26 cellular contexts compared by ENCODE assay signal in genomic region chr2:119315241-119315925, GRCh38. TPM values are rescaled to one million over a fixed set of nuclear protein-coding genes. Genes with fewer than 3 reads are reported as not detected.
A peak's percentile ranks its signal among the peaks of the same experiment; 100 is the strongest.
DNase-seq lines count a peak whose midpoint lies in the region; ATAC-seq, FAIRE-seq and TF ChIP-seq lines count a peak whose summit lies in the region.
"Had no signal": no experiment of that assay in that cellular context is flagged by ENCODE, and none has a peak within 500 bp of the region (broad histone marks: within the 10 kb centered on the region; RNA-seq: fewer than 3 reads in every experiment).

No MANE protein-coding gene starts in this region.

- no peak for ATAC-seq in HepG2
- no peak for ATAC-seq in naive thymus-derived CD4-positive, alpha-beta T cell
- no peak for ATAC-seq in natural killer cell
- ATAC-seq: activated CD8-positive, alpha-beta memory T cell treated with anti-CD3 and anti-CD28 coated beads, Interleukin-2, amount 10 ng/mL, durations not matched to agents 7 days and 5 days; activated naive CD8-positive, alpha-beta T cell treated with anti-CD3 and anti-CD28 coated beads, Interleukin-2, amount 50 U/mL, for 24 hours had no signal

- no peak overlapping the region for H2AFZ ChIP-seq in HepG2 (ENCODE audit: low read length)

- no peak for FAIRE-seq in bronchial epithelial cell (lab: Jason Lieb, UNC)
- FAIRE-seq in HepG2 (lab: Jason Lieb, UNC), result no peak

- TF ChIP-seq POLR2A in HepG2 (IDR thresholded peaks at IDR 0.05; ENCODE audit: insufficient read depth in 1 of 2, low read depth in 2 of 2, low read length in 2 of 2), result no peak

- no TSS peak for BruUV-seq in HepG2 (replicated peaks; lab: Mats Ljungman, UMichigan)

- no peaks in the 10 kb centered on the region for H3K79me2 ChIP-seq in HepG2 (ENCODE audit: insufficient read depth, low read length)

- TF ChIP-seq EP300 in HepG2 (IDR thresholded peaks at IDR 0.05; ENCODE audit: low read depth in 2 of 2, low read length in 2 of 2) (no peak), HepG2 (CRISPR knock-in tag; IDR thresholded peaks at IDR 0.05; ENCODE audit: borderline replicate concordance) (no peak)

- POLR2A ChIA-PET in HepG2 (lab: Yijun Ruan, JAX), result no interaction called here
- POLR2A ChIA-PET in naive thymus-derived CD4-positive, alpha-beta T cell (lab: Charles Lee), result no interaction called here

- in situ Hi-C loops in HepG2 (cut with HindIII; ENCODE audit: extremely low pct_ligation_motif_present, low pct_unique_long_range_greater_than_20kb), result loop anchor here (10.0 kb wide), 1 partner anchor 431 kb away; no protein-coding TSS in a partner anchor

- no peaks in the 10 kb centered on the region for H3K4me1 Mint-ChIP-seq in naive thymus-derived CD4-positive, alpha-beta T cell
- no peaks in the 10 kb centered on the region for H3K4me1 Mint-ChIP-seq in natural killer cell
- H3K4me1 Mint-ChIP-seq: activated CD8-positive, alpha-beta memory T cell treated with anti-CD3 and anti-CD28 coated beads, Interleukin-2, amount 10 ng/mL, durations not matched to agents 7 days and 5 days; activated naive CD8-positive, alpha-beta T cell treated with anti-CD3 and anti-CD28 coated beads, Interleukin-2, amount 50 U/mL, for 24 hours had no signal

- CTCF ChIA-PET in HepG2 (lab: Yijun Ruan, JAX; ENCODE audit: low intra/inter-chr PET ratio, low total read pairs), result no interaction called here
- CTCF ChIA-PET in naive thymus-derived CD4-positive, alpha-beta T cell (lab: Charles Lee), result no interaction called here

- no peaks in the 10 kb centered on the region for H3K27me3 Mint-ChIP-seq in naive thymus-derived CD4-positive, alpha-beta T cell
- no peaks in the 10 kb centered on the region for H3K27me3 Mint-ChIP-seq in natural killer cell (ENCODE audit: low read depth in 2 of 2)
- H3K27me3 Mint-ChIP-seq: activated CD8-positive, alpha-beta memory T cell treated with anti-CD3 and anti-CD28 coated beads, Interleukin-2, amount 10 ng/mL, durations not matched to agents 7 days and 5 days; activated naive CD8-positive, alpha-beta T cell treated with anti-CD3 and anti-CD28 coated beads, Interleukin-2, amount 50 U/mL, for 24 hours had no signal

- no peak overlapping the region for H3K4me2 ChIP-seq in HepG2 (ENCODE audit: low read depth, low read length)

- no peak overlapping the region for H3K27ac ChIP-seq in HepG2 (ENCODE audit: extremely low read length, insufficient read depth, low read length)
- H3K27ac ChIP-seq in skeletal muscle tissue (ENCODE audit: low read depth, low read length), result peak overlapping the region; percentile 19
- no peak overlapping the region for H3K27ac ChIP-seq in naive thymus-derived CD4-positive, alpha-beta T cell (ENCODE audit: low read depth, low read length)
- H3K27ac ChIP-seq: cardiac muscle cell, neutrophil, SK-N-MC had no signal

- no peak overlapping the region for H3K4me3 Mint-ChIP-seq in naive thymus-derived CD4-positive, alpha-beta T cell
- H3K4me3 Mint-ChIP-seq in natural killer cell, result no peak overlapping the region
- H3K4me3 Mint-ChIP-seq: activated CD8-positive, alpha-beta memory T cell treated with anti-CD3 and anti-CD28 coated beads, Interleukin-2, amount 10 ng/mL, durations not matched to agents 7 days and 5 days; activated naive CD8-positive, alpha-beta T cell treated with anti-CD3 and anti-CD28 coated beads, Interleukin-2, amount 50 U/mL, for 24 hours had no signal

- no peak overlapping the region for H3K9ac ChIP-seq in HepG2 (ENCODE audit: insufficient read depth, low read depth, low read length)
- no peak overlapping the region for H3K9ac ChIP-seq in skeletal muscle tissue (ENCODE audit: low read depth in 1 of 3, low read length in 3 of 3)

- no peak overlapping the region for H3K27ac Mint-ChIP-seq in naive thymus-derived CD4-positive, alpha-beta T cell
- no peak overlapping the region for H3K27ac Mint-ChIP-seq in natural killer cell
- H3K27ac Mint-ChIP-seq: activated CD8-positive, alpha-beta memory T cell treated with anti-CD3 and anti-CD28 coated beads, Interleukin-2, amount 10 ng/mL, durations not matched to agents 7 days and 5 days; activated naive CD8-positive, alpha-beta T cell treated with anti-CD3 and anti-CD28 coated beads, Interleukin-2, amount 50 U/mL, for 24 hours; activated T-helper 2 cell treated with anti-CD3 and anti-CD28 coated beads, Interferon-gamma antibody, Interleukin-2, Interleukin-4, amounts not matched to agents 10 μg/mL and 5 μg/mL and 100 μg/mL, durations not matched to agents 14 hours and 24 hours and 36 hours had no signal

- H3K36me3 Mint-ChIP-seq in naive thymus-derived CD4-positive, alpha-beta T cell, result peaks cover 0 to 24% (median 15%) of the 10 kb centered on the region in 5 donors
- no peaks in the 10 kb centered on the region for H3K36me3 Mint-ChIP-seq in natural killer cell
- H3K36me3 Mint-ChIP-seq: activated CD8-positive, alpha-beta memory T cell treated with anti-CD3 and anti-CD28 coated beads, Interleukin-2, amount 10 ng/mL, durations not matched to agents 7 days and 5 days had no signal

- H3K27me3 ChIP-seq in bronchial epithelial cell (ENCODE audit: control insufficient read depth, insufficient read depth, low read length), result no peaks in the 10 kb centered on the region
- no peaks in the 10 kb centered on the region for H3K27me3 ChIP-seq in HepG2 (ENCODE audit: control insufficient read depth in 1 of 2, insufficient read depth in 2 of 2, low read length in 2 of 2)
- H3K27me3 ChIP-seq in skeletal muscle tissue (ENCODE audit: control insufficient read depth in 3 of 3, insufficient read depth in 3 of 3, low read length in 3 of 3), result no peaks in the 10 kb centered on the region
- H3K27me3 ChIP-seq in naive thymus-derived CD4-positive, alpha-beta T cell (ENCODE audit: control insufficient read depth in 2 of 2, insufficient read depth in 2 of 2, low read length in 2 of 2), result no peaks in the 10 kb centered on the region
- H3K27me3 ChIP-seq: BE2C, cardiac muscle cell, neutrophil had no signal

- TF ChIP-seq CTCF in bronchial epithelial cell (IDR thresholded peaks at IDR 0.05; ENCODE audit: insufficient read depth, low read length, severe bottlenecking), result no peak
- no peak for TF ChIP-seq CTCF in HepG2 (CRISPR knock-in tag; IDR thresholded peaks at IDR 0.05)
- TF ChIP-seq CTCF in natural killer cell (IDR thresholded peaks at IDR 0.05), result no peak

- no peak for TF ChIP-seq RAD21 in HepG2 (CRISPR knock-in tag; IDR thresholded peaks at IDR 0.05)

- H3K4me3 ChIP-seq in bronchial epithelial cell (ENCODE audit: low read depth, low read length), result no peak overlapping the region
- H3K4me3 ChIP-seq in HepG2 (replicated peaks in 1 of 3; ENCODE audit: insufficient read depth in 1 of 3, low read depth in 2 of 3, low read length in 3 of 3), result no peak overlapping the region
- H3K4me3 ChIP-seq in skeletal muscle tissue (ENCODE audit: low read length in 3 of 3), result no peak overlapping the region
- no peak overlapping the region for H3K4me3 ChIP-seq in naive thymus-derived CD4-positive, alpha-beta T cell (ENCODE audit: low read length)
- H3K4me3 ChIP-seq: cardiac muscle cell, HAP-1, SK-N-MC had no signal

- 61% methylated on average over 4 of the region's 4 CpGs for WGBS in HepG2 (ENCODE audit: low lambda C conversion rate)

- peak; percentile 19 for DNase-seq in LoVo (ENCODE audit: low spot score)
- DNase-seq in bronchial epithelial cell (ENCODE audit: low read depth), result peak; percentile 8
- DNase-seq in HepG2 (ENCODE audit: low spot score), result peak; percentile 52
- no peak for DNase-seq in GDM1 (lab: John Stamatoyannopoulos, UW)
- no peak for DNase-seq in naive thymus-derived CD4-positive, alpha-beta T cell
- no peak for DNase-seq in natural killer cell
- DNase-seq in superior temporal gyrus (ENCODE audit: extremely low spot score), result no peak
- DNase-seq: activated CD4-positive, alpha-beta T cell treated with anti-CD3 and anti-CD28 coated beads for 4 hours; activated CD8-positive, alpha-beta memory T cell treated with anti-CD3 and anti-CD28 coated beads, Interleukin-2, amount 10 ng/mL, durations not matched to agents 7 days and 5 days; activated naive CD8-positive, alpha-beta T cell treated with anti-CD3 and anti-CD28 coated beads, Interleukin-2, amount 50 U/mL, for 24 hours; BE2C; effector CD4-positive, alpha-beta T cell; EL; kidney glomerular epithelial cell; midbrain; NCI-H1436; NCI-H2171; NCI-H69; stimulated activated CD4-positive, alpha-beta T cell treated with anti-CD3 and anti-CD28 coated beads, Interleukin-4, amount 100 ng/mL, for 1 hour; substantia nigra had no signal

- no peaks in the 10 kb centered on the region for H3K36me3 ChIP-seq in bronchial epithelial cell (ENCODE audit: control insufficient read depth, insufficient read depth, low read length)
- H3K36me3 ChIP-seq in HepG2 (replicated peaks in 1 of 2; ENCODE audit: control insufficient read depth in 1 of 2, insufficient read depth in 2 of 2, low read length in 2 of 2), result no peaks in the 10 kb centered on the region
- H3K36me3 ChIP-seq in skeletal muscle tissue (ENCODE audit: control insufficient read depth in 3 of 3, insufficient read depth in 3 of 3, low read length in 3 of 3), result peaks cover 0 to 2% (median 0%) of the 10 kb centered on the region in 3 donors
- H3K36me3 ChIP-seq in naive thymus-derived CD4-positive, alpha-beta T cell (ENCODE audit: control insufficient read depth in 2 of 3, insufficient read depth in 3 of 3, low read length in 3 of 3), result no peaks in the 10 kb centered on the region
- H3K36me3 ChIP-seq: BE2C, cardiac muscle cell, HAP-1 had no signal

- H4K20me1 ChIP-seq in HepG2 (ENCODE audit: insufficient read depth, low read length), result no peaks in the 10 kb centered on the region

- H3K4me1 ChIP-seq in HepG2 (ENCODE audit: insufficient read depth, low read length) (peaks cover 14% of the 10 kb centered on the region), skeletal muscle tissue (ENCODE audit: control insufficient read depth in 3 of 3, insufficient read depth in 3 of 3, low read length in 3 of 3) (peaks cover 11 to 17% (median 12%) of the 10 kb centered on the region in 3 donors)
- H3K4me1 ChIP-seq in naive thymus-derived CD4-positive, alpha-beta T cell (ENCODE audit: control insufficient read depth in 2 of 2, insufficient read depth in 2 of 2, low read length in 2 of 2), result no peaks in the 10 kb centered on the region
- H3K4me1 ChIP-seq: BE2C, HAP-1 had no signal

- no peaks in the 10 kb centered on the region for H3K9me3 ChIP-seq in HepG2 (ENCODE audit: low read length)
- no peaks in the 10 kb centered on the region for H3K9me3 ChIP-seq in skeletal muscle tissue (ENCODE audit: control insufficient read depth in 3 of 3, low read length in 3 of 3)
- no peaks in the 10 kb centered on the region for H3K9me3 ChIP-seq in naive thymus-derived CD4-positive, alpha-beta T cell (ENCODE audit: control insufficient read depth in 2 of 3, low read length in 3 of 3)
- H3K9me3 ChIP-seq: BE2C, HAP-1, neutrophil had no signal

- peaks cover 0 to 1% (median 0%) of the 10 kb centered on the region in 11 donors for H3K9me3 Mint-ChIP-seq in naive thymus-derived CD4-positive, alpha-beta T cell
- H3K9me3 Mint-ChIP-seq in natural killer cell, result no peaks in the 10 kb centered on the region
- H3K9me3 Mint-ChIP-seq: activated naive CD8-positive, alpha-beta T cell treated with anti-CD3 and anti-CD28 coated beads, Interleukin-2, amount 50 U/mL, for 24 hours; activated T-helper 2 cell treated with anti-CD3 and anti-CD28 coated beads, Interferon-gamma antibody, Interleukin-2, Interleukin-4, amounts not matched to agents 10 μg/mL and 5 μg/mL and 100 μg/mL, durations not matched to agents 14 hours and 24 hours and 36 hours had no signal

- intact Hi-C loops in HepG2 (cut with micrococcal nuclease; ENCODE audit: unreplicated experiment) (no loop called here), natural killer cell (cut with micrococcal nuclease) (no loop called here)
- intact Hi-C loops in naive thymus-derived CD4-positive, alpha-beta T cell (cut with micrococcal nuclease), result no loop called here

RNA-seq across cellular contexts. Expression of gene C2orf76, which starts 51.3 kb away (rescaled TPM):
- total RNA-seq in bronchial epithelial cell (4.7 and 12.3 TPM in 2 replicates), HepG2 (2016; rRNA removed; fragmentation: Illumina TruSeq; extraction: Trizol) (8.5 TPM in 2 replicates), skeletal muscle tissue (10.4 TPM), natural killer cell (10 to 100 TPM; 14.1 to 21.9 (median 20.5) TPM)
- total RNA-seq in HepG2 (2016; cell fraction: cytosol; rRNA removed; fragmentation: Illumina TruSeq; extraction: Trizol; ENCODE audit: low read depth), result 4.1 and 6.0 TPM in 2 replicates
- 8.0 and 10.5 TPM in 2 replicates for total RNA-seq in HepG2 (2016; cell fraction: insoluble cytoplasmic fraction; rRNA removed; fragmentation: Illumina TruSeq; extraction: Trizol)
- total RNA-seq in HepG2 (2016; cell fraction: membrane; rRNA removed; fragmentation: Illumina TruSeq; extraction: Trizol), result 5.2 and 6.1 TPM in 2 replicates
- total RNA-seq in HepG2 (2016; cell fraction: nucleus; rRNA removed; fragmentation: Illumina TruSeq; extraction: Trizol), result 4.3 and 7.4 TPM in 2 replicates
- 6.5 and 7.7 TPM in 2 replicates for polyA plus RNA-seq in HepG2 (2011; rRNA removed)
- polyA plus RNA-seq in HepG2 (2011; cell fraction: cytosol; rRNA removed), result 1.7 and 3.8 TPM in 2 replicates
- 1.0 and 1.4 TPM in 2 replicates for polyA plus RNA-seq in HepG2 (2011; cell fraction: nucleus; rRNA removed)
- 5.3 and 7.3 TPM in 2 replicates for polyA plus RNA-seq in HepG2 (2012)
- 5.1 and 5.7 TPM in 2 replicates for polyA plus RNA-seq in HepG2 (2016; cell fraction: cytosol; fragmentation: Illumina TruSeq; extraction: Trizol; ENCODE audit: low read depth)
- polyA plus RNA-seq in HepG2 (2016; cell fraction: insoluble cytoplasmic fraction; fragmentation: Illumina TruSeq; extraction: Trizol; ENCODE audit: low read depth), result 11.9 and 12.5 TPM in 2 replicates
- polyA plus RNA-seq in HepG2 (2016; cell fraction: membrane; fragmentation: Illumina TruSeq; extraction: Trizol; ENCODE audit: low read depth), result 4.6 and 5.4 TPM in 2 replicates
- polyA plus RNA-seq in HepG2 (2016; cell fraction: nucleus; fragmentation: Illumina TruSeq; extraction: Trizol; ENCODE audit: insufficient read depth, low read depth), result 3.6 and 7.1 TPM in 2 replicates
- polyA minus RNA-seq in HepG2 (2011; rRNA and poly(A)+ RNA removed; ENCODE audit: low replicate concordance), result 0.96 and 1.4 TPM in 2 replicates
- 1.5 and 1.8 TPM in 2 replicates for polyA minus RNA-seq in HepG2 (2011; cell fraction: cytosol; rRNA and poly(A)+ RNA removed)
- 3.7 and 4.2 TPM in 2 replicates for polyA minus RNA-seq in HepG2 (2011; cell fraction: nucleus; rRNA and poly(A)+ RNA removed)
- 1 to 10 TPM; 5.1 to 9.2 (median 8.5) TPM for total RNA-seq in naive thymus-derived CD4-positive, alpha-beta T cell
- 10 to 100 TPM; 17.1 to 19.2 TPM for polyA plus RNA-seq in naive thymus-derived CD4-positive, alpha-beta T cell

RNA-seq across cellular contexts. Expression of gene DBI, which starts 51.4 kb away (rescaled TPM):
- total RNA-seq in bronchial epithelial cell, result 75.3 and 98.1 TPM in 2 replicates
- total RNA-seq in HepG2 (2016; rRNA removed; fragmentation: Illumina TruSeq; extraction: Trizol), result 659 and 853 TPM in 2 replicates
- 310 and 434 TPM in 2 replicates for total RNA-seq in HepG2 (2016; cell fraction: cytosol; rRNA removed; fragmentation: Illumina TruSeq; extraction: Trizol; ENCODE audit: low read depth)
- 674 and 918 TPM in 2 replicates for total RNA-seq in HepG2 (2016; cell fraction: insoluble cytoplasmic fraction; rRNA removed; fragmentation: Illumina TruSeq; extraction: Trizol)
- total RNA-seq in HepG2 (2016; cell fraction: membrane; rRNA removed; fragmentation: Illumina TruSeq; extraction: Trizol), result 378 and 472 TPM in 2 replicates
- total RNA-seq in HepG2 (2016; cell fraction: nucleus; rRNA removed; fragmentation: Illumina TruSeq; extraction: Trizol), result 241 and 297 TPM in 2 replicates
- polyA plus RNA-seq in HepG2 (2011; rRNA removed), result 330 and 331 TPM in 2 replicates
- polyA plus RNA-seq in HepG2 (2011; cell fraction: cytosol; rRNA removed), result 381 and 407 TPM in 2 replicates
- 73.2 and 81.0 TPM in 2 replicates for polyA plus RNA-seq in HepG2 (2011; cell fraction: nucleus; rRNA removed)
- polyA plus RNA-seq in HepG2 (2012), result 321 and 573 TPM in 2 replicates
- 519 and 818 TPM in 2 replicates for polyA plus RNA-seq in HepG2 (2016; cell fraction: cytosol; fragmentation: Illumina TruSeq; extraction: Trizol; ENCODE audit: low read depth)
- polyA plus RNA-seq in HepG2 (2016; cell fraction: insoluble cytoplasmic fraction; fragmentation: Illumina TruSeq; extraction: Trizol; ENCODE audit: low read depth), result 1,321 and 1,540 TPM in 2 replicates
- 517 and 687 TPM in 2 replicates for polyA plus RNA-seq in HepG2 (2016; cell fraction: membrane; fragmentation: Illumina TruSeq; extraction: Trizol; ENCODE audit: low read depth)
- polyA plus RNA-seq in HepG2 (2016; cell fraction: nucleus; fragmentation: Illumina TruSeq; extraction: Trizol; ENCODE audit: insufficient read depth, low read depth), result 644 and 685 TPM in 2 replicates
- polyA minus RNA-seq in HepG2 (2011; rRNA and poly(A)+ RNA removed; ENCODE audit: low replicate concordance), result 87.2 and 175 TPM in 2 replicates
- polyA minus RNA-seq in HepG2 (2011; cell fraction: cytosol; rRNA and poly(A)+ RNA removed), result 58.8 and 65.3 TPM in 2 replicates
- 84.6 and 100.0 TPM in 2 replicates for polyA minus RNA-seq in HepG2 (2011; cell fraction: nucleus; rRNA and poly(A)+ RNA removed)
- total RNA-seq in skeletal muscle tissue, result 76.7 TPM
- 100 to 1,000 TPM in 1 of 5 experiments, 10 to 100 TPM in 4; 29.3 to 111 (median 42.7) TPM for total RNA-seq in naive thymus-derived CD4-positive, alpha-beta T cell
- polyA plus RNA-seq in naive thymus-derived CD4-positive, alpha-beta T cell, result 100 to 1,000 TPM; 221 to 253 TPM
- total RNA-seq in natural killer cell, result 100 to 1,000 TPM in 1 of 3 donors, 10 to 100 TPM in 2; 85.1 to 109 (median 93.2) TPM

Comparison
In these comparisons a context has a peak if more than half of its experiments do, and no peak if none do; other contexts are left out.
1. DNase-seq: peak in LoVo (single experiment), bronchial epithelial cell (single experiment) and HepG2 (single experiment); none in GDM1 (single experiment), naive thymus-derived CD4-positive, alpha-beta T cell (0 of 9), natural killer cell (single experiment) and superior temporal gyrus (single experiment).